ENCODE assay signal across 8 cellular contexts in the genomic region with DNA sequence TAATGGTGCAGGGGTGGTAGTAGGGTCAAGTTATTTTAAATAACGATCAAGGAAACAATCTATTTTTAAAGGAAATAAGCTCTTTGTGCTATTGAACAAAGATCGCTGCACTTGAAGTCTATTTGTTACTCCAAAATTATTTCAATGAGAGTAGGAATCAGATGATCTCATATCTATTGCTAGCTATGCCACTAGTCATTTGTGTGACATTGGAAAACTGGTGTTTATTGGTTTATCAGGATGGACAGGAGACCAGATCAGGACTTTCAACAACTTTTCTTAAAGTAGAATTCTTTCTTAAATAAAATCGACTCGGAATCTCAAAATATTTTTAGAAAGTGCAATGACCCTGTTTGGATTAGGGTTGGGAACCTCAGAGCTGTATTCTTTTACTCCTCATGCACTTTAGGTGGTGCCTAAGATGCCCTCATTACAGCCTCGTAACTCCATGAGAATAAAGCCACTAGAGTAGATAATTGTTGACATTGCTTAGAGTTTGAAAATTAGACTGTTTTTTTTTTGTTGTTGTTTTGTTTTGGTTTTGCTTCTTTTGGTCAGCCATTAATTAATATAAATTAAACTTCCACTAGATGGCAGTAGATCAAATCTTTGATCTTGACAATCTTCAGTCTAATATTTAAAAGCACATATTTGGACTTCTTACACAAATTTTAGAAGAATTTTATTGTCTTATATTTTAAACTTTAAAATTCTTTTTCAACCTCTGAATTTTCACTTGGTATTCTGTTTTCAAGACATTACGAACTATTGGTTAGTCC.
A peak's percentile ranks its signal among the peaks of the same experiment; 100 is the strongest.
DNase-seq lines count a peak whose midpoint lies in the region; ATAC-seq, FAIRE-seq and TF ChIP-seq lines count a peak whose summit lies in the region.

No MANE protein-coding gene starts in this region.

- POLR2A ChIA-PET in CD8-positive, alpha-beta T cell (lab: Charles Lee): no interaction called here

- H3K4me1 Mint-ChIP-seq in CD8-positive, alpha-beta T cell (ENCODE audit: low read depth): no peaks in the 10 kb centered on the region

- H3K9me3 ChIP-seq in MM.1S (replicated peaks; ENCODE audit: insufficient read depth, low read length): no peaks in the 10 kb centered on the region
- H3K9me3 ChIP-seq in CD8-positive, alpha-beta T cell (ENCODE audit: low read length): no peaks in the 10 kb centered on the region

- no peak overlapping the region for H3K27ac Mint-ChIP-seq in CD8-positive, alpha-beta T cell

- H3K4me2 ChIP-seq in MM.1S (ENCODE audit: low read depth, low read length): peak overlapping the region; percentile 67

- DNase-seq in GF-D8 (lab: John Stamatoyannopoulos, UW) (peak; percentile 9), MM.1S (peak; percentile 50), bronchial epithelial cell (ENCODE audit: low read depth) (peak; percentile 46), midbrain (lab: John Stamatoyannopoulos, UW) (peak; percentile 77)
- DNase-seq in CD8-positive, alpha-beta T cell: no peak
- DNase-seq in activated CD4-positive, alpha-beta T cell treated with anti-CD3 and anti-CD28 coated beads for 4 hours: no peak

- H3K9me2 ChIP-seq in MM.1S (replicated peaks; ENCODE audit: insufficient read depth, low read length): no peaks in the 10 kb centered on the region

- H3K27ac ChIP-seq in MM.1S (ENCODE audit: low read length): no peak overlapping the region
- no peak overlapping the region for H3K27ac ChIP-seq in CD8-positive, alpha-beta T cell (ENCODE audit: low read depth, low read length)

- H3F3A ChIP-seq in MM.1S (ENCODE audit: insufficient read depth, low read length): no peaks in the 10 kb centered on the region

- intact Hi-C loops in CD8-positive, alpha-beta T cell (cut with DNase I, micrococcal nuclease): loop anchor here in 1 of 2 experiments (2.0 kb wide), 1 partner anchor 249 kb away; no protein-coding TSS in a partner anchor

- CTCF ChIA-PET in CD8-positive, alpha-beta T cell (lab: Charles Lee): interaction anchor here (0.8 kb wide), 1 partner anchor 12 kb away, joined by 3 read pairs; no protein-coding TSS in a partner anchor

- H3K4me3 Mint-ChIP-seq in CD8-positive, alpha-beta T cell: no peak overlapping the region

- FAIRE-seq in bronchial epithelial cell (lab: Jason Lieb, UNC): no peak

- H3K27me3 ChIP-seq in MM.1S (replicated peaks; ENCODE audit: insufficient read depth, low read length): no peaks in the 10 kb centered on the region
- H3K27me3 ChIP-seq in bronchial epithelial cell (ENCODE audit: control insufficient read depth, insufficient read depth, low read length): no peaks in the 10 kb centered on the region
- H3K27me3 ChIP-seq in CD8-positive, alpha-beta T cell (ENCODE audit: insufficient read depth, low read length): no peaks in the 10 kb centered on the region

- H2AFZ ChIP-seq in MM.1S (ENCODE audit: low read length): peak overlapping the region; percentile 93

- H3K9me3 Mint-ChIP-seq in CD8-positive, alpha-beta T cell: no peaks in the 10 kb centered on the region

- H3K27me3 Mint-ChIP-seq in CD8-positive, alpha-beta T cell (ENCODE audit: low read depth): no peaks in the 10 kb centered on the region

- no peaks in the 10 kb centered on the region for H3K36me3 ChIP-seq in MM.1S (replicated peaks; ENCODE audit: insufficient read depth, low read length)
- H3K36me3 ChIP-seq in bronchial epithelial cell (ENCODE audit: control insufficient read depth, insufficient read depth, low read length): no peaks in the 10 kb centered on the region
- H3K36me3 ChIP-seq in CD8-positive, alpha-beta T cell (ENCODE audit: insufficient read depth, low read length): no peaks in the 10 kb centered on the region

- H3K4me3 ChIP-seq in MM.1S (ENCODE audit: low read length): peak overlapping the region; percentile 34
- no peak overlapping the region for H3K4me3 ChIP-seq in bronchial epithelial cell (ENCODE audit: low read depth, low read length)
- H3K4me3 ChIP-seq in CD8-positive, alpha-beta T cell (ENCODE audit: low read depth, low read length): no peak overlapping the region

- peak; percentile 40 for TF ChIP-seq CTCF in MM.1S (IDR thresholded peaks at IDR 0.05; ENCODE audit: low read length)
- TF ChIP-seq CTCF in bronchial epithelial cell (IDR thresholded peaks at IDR 0.05; ENCODE audit: insufficient read depth, low read length, severe bottlenecking): peak; percentile 15
- no peak for TF ChIP-seq CTCF in CD8-positive, alpha-beta T cell (IDR thresholded peaks at IDR 0.05)

- ATAC-seq in CD8-positive, alpha-beta T cell: no peak
- ATAC-seq in HG03159 (IDR thresholded peaks at IDR 0.05; ENCODE audit: unreplicated experiment) (no peak), GM18519 (IDR thresholded peaks at IDR 0.05; ENCODE audit: low FRiP score, unreplicated experiment) (no peak)

- no peaks in the 10 kb centered on the region for H3K79me2 ChIP-seq in MM.1S (ENCODE audit: low read length)

- H4K20me1 ChIP-seq in MM.1S (ENCODE audit: insufficient read depth, low read length): no peaks in the 10 kb centered on the region

- H3K36me3 Mint-ChIP-seq in CD8-positive, alpha-beta T cell: no peaks in the 10 kb centered on the region

- H3K9ac ChIP-seq in MM.1S (ENCODE audit: low read length): peak overlapping the region; percentile 3; the same call in 1 of the 2 replicates

- no peaks in the 10 kb centered on the region for H3K4me1 ChIP-seq in MM.1S (ENCODE audit: low read length)
- no peaks in the 10 kb centered on the region for H3K4me1 ChIP-seq in CD8-positive, alpha-beta T cell (ENCODE audit: insufficient read depth, low read length)

Comparison
In these comparisons a context has a peak if more than half of its experiments do, and no peak if none do; other contexts are left out.
1. DNase-seq: peak in GF-D8 (single experiment), MM.1S (single experiment), bronchial epithelial cell (single experiment) and midbrain (single experiment); none in CD8-positive, alpha-beta T cell (0 of 7) and activated CD4-positive, alpha-beta T cell treated with anti-CD3 and anti-CD28 coated beads for 4 hours (0 of 2).